26 cellular contexts compared by ENCODE assay signal in genomic region chr16:84166796-84167695, GRCh38. TPM values are rescaled to one million over a fixed set of nuclear protein-coding genes. Genes with fewer than 3 reads are reported as not detected.
A peak's percentile ranks its signal among the peaks of the same experiment; 100 is the strongest.
DNase-seq lines count a peak whose midpoint lies in the region; ATAC-seq and TF ChIP-seq lines count a peak whose summit lies in the region.
"Had no signal": no experiment of that assay in that cellular context is flagged by ENCODE, and none has a peak within 500 bp of the region (broad histone marks: within the 10 kb centered on the region; RNA-seq: fewer than 3 reads in every experiment).

No MANE protein-coding gene starts in this region.

- BruUV-seq in HCT116 (replicated peaks; lab: Mats Ljungman, UMichigan): no TSS peak

- H3K79me1 ChIP-seq in neuronal stem cell (ENCODE audit: low read depth, low read length): no peaks in the 10 kb centered on the region

- H2BK12ac ChIP-seq in neuronal stem cell (ENCODE audit: low read length): no peak overlapping the region

- no peak overlapping the region for H3K14ac ChIP-seq in neuronal stem cell (ENCODE audit: low read length)

- CTCF ChIA-PET in activated naive CD4-positive, alpha-beta T cell treated with anti-CD3 and anti-CD28 coated beads, Interleukin-2, amount 10 ng/mL, durations not matched to agents 7 days and 5 days (lab: Charles Lee): interaction anchor here (1.0 to 1.3 kb wide), 4 partner anchors 9 to 82 kb away, joined by 3 to 5 read pairs (median 4); partner anchors contain the start of gene TAF1C
- CTCF ChIA-PET in HCT116 (lab: Charles Lee): interaction anchor here (1.3 kb wide), 1 partner anchor 20 kb away, joined by 5 read pairs; the partner anchor contains the start of gene TAF1C

- H2BK120ac ChIP-seq in neuronal stem cell (ENCODE audit: low read depth, low read length): no peak overlapping the region

- no peaks in the 10 kb centered on the region for H3K79me2 ChIP-seq in HCT116 (ENCODE audit: insufficient read depth, low read length)
- H3K79me2 ChIP-seq: parathyroid adenoma had no signal

- peaks cover 6% of the 10 kb centered on the region; the same call in 1 of the 2 replicates for H3K27me3 ChIP-seq in HCT116 (ENCODE audit: insufficient read depth, low read length)
- H3K27me3 ChIP-seq in neuronal stem cell (ENCODE audit: control insufficient read depth in 3 of 3, insufficient read depth in 3 of 3, low read depth in 1 of 3, low read length in 3 of 3): peaks cover 0 to 7% (median 0%) of the 10 kb centered on the region in 3 experiments
- H3K27me3 ChIP-seq: SJCRH30, thyroid gland had no signal

- H2BK15ac ChIP-seq in neuronal stem cell (ENCODE audit: low read length): no peak overlapping the region

- no peak overlapping the region for H3K4me3 Mint-ChIP-seq in activated naive CD4-positive, alpha-beta T cell treated with anti-CD3 and anti-CD28 coated beads, Interleukin-2, amount 10 ng/mL, durations not matched to agents 7 days and 5 days
- H3K4me3 Mint-ChIP-seq: activated naive CD8-positive, alpha-beta T cell; central memory CD8-positive, alpha-beta T cell; nephron; stimulated activated naive CD8-positive, alpha-beta T cell treated with anti-CD3 and anti-CD28 coated beads, Interleukin-15, Interleukin-2, amounts not matched to agents 100 ng/mL and 50 ng/mL, for 24 hours had no signal

- H3K4me3 ChIP-seq in HCT116 (replicated peaks in 1 of 2; ENCODE audit: low read depth in 1 of 2, low read length in 2 of 2) (no peak overlapping the region), neuronal stem cell (ENCODE audit: low read length in 2 of 2) (no peak overlapping the region), foreskin fibroblast (ENCODE audit: low read depth in 1 of 2, low read length in 2 of 2) (no peak overlapping the region)
- H3K4me3 ChIP-seq: sigmoid colon, SJCRH30, thyroid gland had no signal

- ATAC-seq in GM19351 (IDR thresholded peaks at IDR 0.05; ENCODE audit: unreplicated experiment): peak; percentile 48
- ATAC-seq in HCT116: 0 out of 2 replicates have a peak, but pooled peaks have one; percentile 45

- no peak overlapping the region for H3K23ac ChIP-seq in neuronal stem cell (ENCODE audit: low read depth, low read length, poor library complexity)

- peaks cover 32% of the 10 kb centered on the region for H3K27me3 Mint-ChIP-seq in activated naive CD4-positive, alpha-beta T cell treated with anti-CD3 and anti-CD28 coated beads, Interleukin-2, amount 10 ng/mL, durations not matched to agents 7 days and 5 days

- peak overlapping the region; percentile 19 for H3K18ac ChIP-seq in neuronal stem cell (ENCODE audit: low read length)

- H2AK5ac ChIP-seq in neuronal stem cell (ENCODE audit: low read depth, low read length): no peak overlapping the region

- POLR2A ChIA-PET in HCT116 (lab: Charles Lee): interaction anchor here (0.6 kb wide), 1 partner anchor 642 kb away, joined by 3 read pairs; no protein-coding TSS in a partner anchor

- H3K4me2 ChIP-seq in HCT116 (ENCODE audit: low read length) (no peak overlapping the region), neuronal stem cell (ENCODE audit: insufficient read depth, low read length, poor library complexity, severe bottlenecking) (peak overlapping the region; percentile 18)

- intact Hi-C loops in HCT116 (cut with micrococcal nuclease): no loop called here

- peak overlapping the region; percentile 11 for H2BK5ac ChIP-seq in neuronal stem cell (ENCODE audit: low read length)

- no peaks in the 10 kb centered on the region for H4K20me1 ChIP-seq in HCT116 (ENCODE audit: insufficient read depth)

- H3K9me3 Mint-ChIP-seq in activated naive CD4-positive, alpha-beta T cell treated with anti-CD3 and anti-CD28 coated beads, Interleukin-2, amount 10 ng/mL, durations not matched to agents 7 days and 5 days: no peaks in the 10 kb centered on the region
- H3K9me3 Mint-ChIP-seq: central memory CD8-positive, alpha-beta T cell; nephron; stimulated activated naive CD8-positive, alpha-beta T cell treated with anti-CD3 and anti-CD28 coated beads, Interleukin-15, Interleukin-2, amounts not matched to agents 100 ng/mL and 50 ng/mL, for 24 hours had no signal

- no peak overlapping the region for H3K27ac ChIP-seq in HCT116 (ENCODE audit: low read depth, low read length)
- H3K27ac ChIP-seq in neuronal stem cell (replicated peaks; ENCODE audit: low read length): no peak overlapping the region
- H3K27ac ChIP-seq: C4-2B, parathyroid adenoma, sigmoid colon, SJCRH30, thyroid gland had no signal

- H2AFZ ChIP-seq in HCT116 (ENCODE audit: low read depth, low read length, poor library complexity, severe bottlenecking) (no peak overlapping the region), neuronal stem cell (ENCODE audit: low read length) (no peak overlapping the region)
- H2AFZ ChIP-seq: parathyroid adenoma had no signal

- no peak for TF ChIP-seq CTCF in HCT116 (IDR thresholded peaks at IDR 0.05 in 2 of 3, conservative IDR thresholded peaks at IDR 0.05 in 1 of 3; ENCODE audit: borderline replicate concordance in 1 of 3, insufficient read depth in 1 of 3, low read depth in 2 of 3, low read length in 2 of 3)
- no peak for TF ChIP-seq CTCF in foreskin fibroblast (IDR thresholded peaks at IDR 0.05; ENCODE audit: low read depth, low read length)

- DNase-seq in activated naive CD4-positive, alpha-beta T cell treated with Interleukin-2 at 50 U/mL for 16 hours: peak; percentile 44
- no peak for DNase-seq in activated naive CD4-positive, alpha-beta T cell treated with anti-CD3 and anti-CD28 coated beads, Interleukin-2, amount 10 ng/mL, durations not matched to agents 7 days and 5 days
- DNase-seq in HCT116 (ENCODE audit: low read depth, low spot score) (no peak), neuronal stem cell (ENCODE audit: low spot score) (no peak), DMS153 (lab: John Stamatoyannopoulos, UW) (no peak), foreskin fibroblast (no peak)
- DNase-seq: Calu3, dermis blood vessel endothelial cell, HCEC 1CT, kidney, NCI-H1048, NCI-H187, NCI-H2171 treated with DMSO at 0.1 percent for 48 hours, NCI-H524 treated with DMSO at 0.1 percent for 48 hours, sigmoid colon, SJCRH30, thyroid gland had no signal

- no peak overlapping the region for H4K91ac ChIP-seq in neuronal stem cell (ENCODE audit: low read depth, low read length, poor library complexity)

- H4K8ac ChIP-seq in neuronal stem cell (ENCODE audit: low read depth, low read length): no peak overlapping the region

- H3K9me2 ChIP-seq in HCT116 (ENCODE audit: insufficient read depth): no peaks in the 10 kb centered on the region

- no peak overlapping the region for H3K4ac ChIP-seq in neuronal stem cell (ENCODE audit: low read length)

- H3K36me3 Mint-ChIP-seq in activated naive CD4-positive, alpha-beta T cell treated with anti-CD3 and anti-CD28 coated beads, Interleukin-2, amount 10 ng/mL, durations not matched to agents 7 days and 5 days: no peaks in the 10 kb centered on the region
- H3K36me3 Mint-ChIP-seq: activated naive CD8-positive, alpha-beta T cell had no signal

- H3K9me3 ChIP-seq in HCT116 (ENCODE audit: control insufficient read depth in 1 of 2, insufficient read depth in 1 of 2, low read depth in 1 of 2, low read length in 2 of 2) (no peaks in the 10 kb centered on the region), neuronal stem cell (replicated peaks in 1 of 2; ENCODE audit: control insufficient read depth in 2 of 2, insufficient read depth in 1 of 2, low read depth in 1 of 2, low read length in 2 of 2) (no peaks in the 10 kb centered on the region)
- H3K9me3 ChIP-seq: sigmoid colon, SJCRH30, thyroid gland had no signal

- TF ChIP-seq POLR2A in HCT116 (IDR thresholded peaks at IDR 0.05; ENCODE audit: borderline replicate concordance, extremely low read depth, insufficient read depth, insufficient read length): no peak

- H3K27ac Mint-ChIP-seq in activated naive CD4-positive, alpha-beta T cell treated with anti-CD3 and anti-CD28 coated beads, Interleukin-2, amount 10 ng/mL, durations not matched to agents 7 days and 5 days: no peak overlapping the region
- H3K27ac Mint-ChIP-seq: activated naive CD8-positive, alpha-beta T cell; nephron; stimulated activated naive CD8-positive, alpha-beta T cell treated with anti-CD3 and anti-CD28 coated beads, Interleukin-15, Interleukin-2, amounts not matched to agents 100 ng/mL and 50 ng/mL, for 24 hours had no signal

- no peaks in the 10 kb centered on the region for H3K4me1 ChIP-seq in HCT116 (ENCODE audit: control insufficient read depth in 1 of 2, insufficient read depth in 2 of 2, low read length in 2 of 2)
- no peaks in the 10 kb centered on the region for H3K4me1 ChIP-seq in neuronal stem cell (ENCODE audit: control insufficient read depth in 2 of 2, insufficient read depth in 1 of 2, low read depth in 1 of 2, low read length in 2 of 2)
- H3K4me1 ChIP-seq: parathyroid adenoma, sigmoid colon, SJCRH30, thyroid gland had no signal

- no peak for TF ChIP-seq RAD21 in HCT116 (IDR thresholded peaks at IDR 0.05; ENCODE audit: low read depth)

- H3K36me3 ChIP-seq in HCT116 (ENCODE audit: control insufficient read depth in 1 of 2, insufficient read depth in 2 of 2, low read length in 2 of 2) (no peaks in the 10 kb centered on the region), neuronal stem cell (replicated peaks in 1 of 2; ENCODE audit: control insufficient read depth in 2 of 2, insufficient read depth in 2 of 2, low read length in 2 of 2) (no peaks in the 10 kb centered on the region)
- H3K36me3 ChIP-seq: sigmoid colon, SJCRH30, thyroid gland had no signal

- no peak overlapping the region for H3K9ac ChIP-seq in HCT116 (ENCODE audit: low read length)
- H3K9ac ChIP-seq in neuronal stem cell (ENCODE audit: low read depth, low read length, poor library complexity): no peak overlapping the region
- H3K9ac ChIP-seq: parathyroid adenoma had no signal

- RAD21 ChIA-PET in HCT116 (lab: Charles Lee; ENCODE audit: low non-redundant PET in 1 of 2, low total read pairs in 2 of 2, uncharacterized antibody in 2 of 2, unreplicated experiment in 2 of 2): no interaction called here

- no CpG with 5 or more reads among the region's 13 CpGs for WGBS in neuronal stem cell (ENCODE audit: extremely low coverage in 2 of 2, insufficient read length in 2 of 2, insufficient replicate concordance in 1 of 2), 2 donors

- H3K4me1 Mint-ChIP-seq in activated naive CD4-positive, alpha-beta T cell treated with anti-CD3 and anti-CD28 coated beads, Interleukin-2, amount 10 ng/mL, durations not matched to agents 7 days and 5 days: no peaks in the 10 kb centered on the region
- H3K4me1 Mint-ChIP-seq: central memory CD8-positive, alpha-beta T cell; nephron had no signal

RNA-seq across cellular contexts. Expression of gene TAF1C, which starts 19.8 kb away (rescaled TPM):
- 76.3 TPM for total RNA-seq in HCT116 (2021; ENCODE audit: unreplicated experiment)
- 43.4 and 52.0 TPM in 2 replicates for polyA plus RNA-seq in HCT116 (2012)
- 44.6 TPM for polyA plus RNA-seq in neuronal stem cell (2013, experiment 1 of 2)
- 41.1 TPM for polyA plus RNA-seq in neuronal stem cell (2013, experiment 2 of 2)

RNA-seq across cellular contexts. Expression of gene DNAAF1, which starts 21.9 kb away (rescaled TPM):
- 0.30 TPM for total RNA-seq in HCT116 (2021; ENCODE audit: unreplicated experiment)
- polyA plus RNA-seq in HCT116 (2012): 0.35 and 0.44 TPM in 2 replicates
- 0.21 TPM for polyA plus RNA-seq in neuronal stem cell (2013, experiment 1 of 2)
- polyA plus RNA-seq in neuronal stem cell (2013, experiment 2 of 2): 0.24 TPM
- total RNA-seq: Calu3, fibroblast of lung, glomerular endothelial cell had no signal
- polyA plus RNA-seq: fibroblast of lung had no signal

RNA-seq across cellular contexts. Expression of gene HSDL1, which starts 22.1 kb away (rescaled TPM):
- total RNA-seq in HCT116 (2021; ENCODE audit: unreplicated experiment): 35.8 TPM
- 13.5 and 22.0 TPM in 2 replicates for polyA plus RNA-seq in HCT116 (2012)
- 43.5 TPM for polyA plus RNA-seq in neuronal stem cell (2013, experiment 1 of 2)
- 44.6 TPM for polyA plus RNA-seq in neuronal stem cell (2013, experiment 2 of 2)

RNA-seq across cellular contexts. Expression of gene ADAD2, which starts 23.9 kb away (rescaled TPM):
- not detected for total RNA-seq in HCT116 (2021; ENCODE audit: unreplicated experiment)
- not detected in 2 replicates for polyA plus RNA-seq in HCT116 (2012)
- polyA plus RNA-seq in neuronal stem cell (2013, experiment 1 of 2): not detected
- polyA plus RNA-seq in neuronal stem cell (2013, experiment 2 of 2): not detected
- total RNA-seq: Calu3, dermis blood vessel endothelial cell, fibroblast of lung had no signal
- polyA plus RNA-seq: fibroblast of lung had no signal

RNA-seq across cellular contexts. Expression of gene MBTPS1, which starts 50.3 kb away (rescaled TPM):
- total RNA-seq in HCT116 (2021; ENCODE audit: unreplicated experiment): 111 TPM
- 65.5 and 68.4 TPM in 2 replicates for polyA plus RNA-seq in HCT116 (2012)
- polyA plus RNA-seq in neuronal stem cell (2013, experiment 1 of 2): 59.6 TPM
- polyA plus RNA-seq in neuronal stem cell (2013, experiment 2 of 2): 60.5 TPM
